Comparison of ENCODE assay signal across 9 cellular contexts in the genomic region with DNA sequence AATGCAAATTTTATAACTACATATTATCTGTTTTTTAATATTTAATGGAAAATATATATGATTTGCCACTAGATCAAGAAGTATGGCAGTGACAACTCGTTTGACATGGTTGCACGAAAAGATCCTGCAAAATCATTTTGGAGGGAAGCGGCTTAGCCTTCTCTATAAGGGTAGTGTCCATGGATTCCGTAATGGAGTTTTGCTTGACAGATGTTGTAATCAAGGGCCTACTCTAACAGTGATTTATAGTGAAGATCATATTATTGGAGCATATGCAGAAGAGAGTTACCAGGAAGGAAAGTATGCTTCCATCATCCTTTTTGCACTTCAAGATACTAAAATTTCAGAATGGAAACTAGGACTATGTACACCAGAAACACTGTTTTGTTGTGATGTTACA. TPM values are rescaled to one million over a fixed set of nuclear protein-coding genes. Genes with fewer than 3 reads are reported as not detected.
A peak's percentile ranks its signal among the peaks of the same experiment; 100 is the strongest.
DNase-seq lines count a peak whose midpoint lies in the region; ATAC-seq lines count a peak whose summit lies in the region.
"Had no signal": no experiment of that assay in that cellular context is flagged by ENCODE, and none has a peak within 500 bp of the region (broad histone marks: within the 10 kb centered on the region; RNA-seq: fewer than 3 reads in every experiment).

No MANE protein-coding gene starts in this region.

- intact Hi-C loops in left cardiac atrium (cut with DNase I), result no loop called here

- H3K27me3 ChIP-seq in subcutaneous abdominal adipose tissue (ENCODE audit: control insufficient read depth in 5 of 5, insufficient read depth in 4 of 5, low read length in 5 of 5), result no peaks in the 10 kb centered on the region

- H3K9ac ChIP-seq in subcutaneous abdominal adipose tissue (ENCODE audit: low read length in 5 of 5), result peak overlapping the region; percentile 16 to 66 (median 56)

- CTCF ChIA-PET in T-cell (lab: Charles Lee), result interaction anchor here (0.9 to 1.6 kb wide), 9 partner anchors 24 to 518 kb away, joined by 3 to 16 read pairs (median 5); a partner anchor contains a TSS

- H3K27ac Mint-ChIP-seq in T-cell, result peak overlapping the region; percentile 94 to 96

- H3K4me1 ChIP-seq in subcutaneous abdominal adipose tissue (ENCODE audit: control insufficient read depth in 5 of 5, insufficient read depth in 5 of 5, low read length in 5 of 5), result peaks cover 0 to 28% (median 25%) of the 10 kb centered on the region in 5 donors

- no peaks in the 10 kb centered on the region for H3K27me3 Mint-ChIP-seq in T-cell

- peaks cover 2 to 11% (median 11%) of the 10 kb centered on the region in 3 donors for H3K9me3 Mint-ChIP-seq in T-cell

- POLR2A ChIA-PET in T-cell (lab: Charles Lee), result interaction anchor here (0.6 to 1.2 kb wide), 5 partner anchors 30 to 1630 kb away, joined by 3 to 6 read pairs (median 3); a partner anchor contains a TSS

- H3K9me3 ChIP-seq in subcutaneous abdominal adipose tissue (ENCODE audit: control insufficient read depth in 5 of 5, low read length in 5 of 5), result no peaks in the 10 kb centered on the region

- ATAC-seq in T-cell (replicated peaks in 1 of 4) (peak in 1 of 4 experiments; percentile 10), left cardiac atrium (peak; percentile 31 to 49), GM21825 (IDR thresholded peaks at IDR 0.05; ENCODE audit: unreplicated experiment) (no peak)

- H3K4me3 ChIP-seq in subcutaneous abdominal adipose tissue (ENCODE audit: low read depth in 1 of 5, low read length in 5 of 5), result peak overlapping the region; percentile 70 to 74 (median 71)

- peaks cover 31% of the 10 kb centered on the region for H3K36me3 Mint-ChIP-seq in T-cell

- peak overlapping the region; percentile 89 to 93 (median 92) for H3K4me3 Mint-ChIP-seq in T-cell

- H3K4me1 Mint-ChIP-seq in T-cell, result peaks cover 67 to 84% (median 76%) of the 10 kb centered on the region in 3 donors

- DNase-seq in NCI-H82 (lab: John Stamatoyannopoulos, UW) (peak; percentile 40), NCI-H82 treated with DMSO at 0.1 percent for 48 hours (lab: John Stamatoyannopoulos, UW; ENCODE audit: unreplicated experiment) (no peak), T-cell (no peak), left cardiac atrium (no peak), GOT3 (lab: John Stamatoyannopoulos, UW) (no peak), inferior parietal cortex (ENCODE audit: extremely low spot score) (no peak)

- peak overlapping the region; percentile 51 for H3K27ac ChIP-seq in subcutaneous abdominal adipose tissue (ENCODE audit: low read depth, low read length)

- H3K36me3 ChIP-seq in subcutaneous abdominal adipose tissue (ENCODE audit: control insufficient read depth in 5 of 5, insufficient read depth in 5 of 5, low read length in 5 of 5), result peaks cover 0 to 4% (median 3%) of the 10 kb centered on the region in 5 donors

RNA-seq across cellular contexts. Expression of a gene that starts 0.5 kb away (rescaled TPM):
- total RNA-seq in T-cell (10 to 100 TPM; 27.0 to 54.2 (median 38.1) TPM), left cardiac atrium (10 to 100 TPM; 13.0 to 24.3 TPM)

RNA-seq across cellular contexts. Expression of a gene that starts 29.9 kb away (rescaled TPM):
- total RNA-seq in T-cell (10 to 100 TPM in 2 of 5 donors, 1 to 10 TPM in 3; 4.5 to 30.4 (median 6.6) TPM), left cardiac atrium (10 to 100 TPM in 1 of 2 donors, 1 to 10 TPM in 1; 4.5 to 20.7 TPM)
- total RNA-seq: HT1080 had no signal
